8 cellular contexts compared by ENCODE assay signal in genomic region chr12:125186471-125187147, GRCh38. TPM values are rescaled to one million over a fixed set of nuclear protein-coding genes. Genes with fewer than 3 reads are reported as not detected.
DNase-seq lines count a peak whose midpoint lies in the region; ATAC-seq, FAIRE-seq and TF ChIP-seq lines count a peak whose summit lies in the region.

No MANE protein-coding gene starts in this region.

- CTCF ChIA-PET in H1 (lab: Charles Lee; ENCODE audit: partially characterized antibody) (interaction anchor here (0.8 to 3.7 kb wide), 6 partner anchors 12 to 882 kb away, joined by 3 to 23 read pairs (median 3); no protein-coding TSS in a partner anchor), T-cell (lab: Charles Lee) (no interaction called here)
- CTCF ChIA-PET in activated CD4-positive, alpha-beta memory T cell treated with anti-CD3 and anti-CD28 coated beads, Interleukin-2, amount 10 ng/mL, durations not matched to agents 7 days and 5 days (lab: Charles Lee): no interaction called here

- H3K4me1 ChIP-seq in H1 (replicated peaks in 1 of 4; ENCODE audit: control insufficient read depth in 3 of 4, insufficient read depth in 4 of 4, low read length in 3 of 4): peaks cover 24 to 41% (median 27%) of the 10 kb centered on the region in 4 experiments

- no peak overlapping the region for H3K4ac ChIP-seq in H1 (replicated peaks; ENCODE audit: insufficient read length, low read depth, low read length)

- no peak overlapping the region for H3K27ac Mint-ChIP-seq in activated CD4-positive, alpha-beta memory T cell treated with anti-CD3 and anti-CD28 coated beads, Interleukin-2, amount 10 ng/mL, durations not matched to agents 7 days and 5 days
- no peak overlapping the region for H3K27ac Mint-ChIP-seq in T-cell

- H3K36me3 ChIP-seq in H1 (ENCODE audit: control insufficient read depth in 2 of 4, insufficient read depth in 4 of 4, low read length in 3 of 4): no peaks in the 10 kb centered on the region

- H2BK120ac ChIP-seq in H1 (replicated peaks; ENCODE audit: low read depth, low read length): no peak overlapping the region

- no peak overlapping the region for H3K14ac ChIP-seq in H1 (ENCODE audit: insufficient read length)

- 0% methylated on average over 23 of the region's 90 CpGs; no CpG with 5 or more reads in 1 of the 2 experiments for WGBS in H1 (ENCODE audit: extremely low coverage in 1 of 2, insufficient coverage in 1 of 2, insufficient read length in 1 of 2, insufficient replicate concordance in 2 of 2, low coverage in 1 of 2, low lambda C conversion rate in 2 of 2, missing lambda C conversion rate in 1 of 2), 2 experiments

- H2BK5ac ChIP-seq in H1 (ENCODE audit: low read depth, low read length): no peak overlapping the region

- peaks cover 33% of the 10 kb centered on the region for H3K23me2 ChIP-seq in H1 (ENCODE audit: low read depth, low read length)

- H2BK15ac ChIP-seq in H1 (ENCODE audit: low read length): no peak overlapping the region

- no peak overlapping the region for H3K27ac ChIP-seq in H1 (ENCODE audit: low read depth, low read length)

- no peak overlapping the region for H4K91ac ChIP-seq in H1 (replicated peaks; ENCODE audit: insufficient read length, low read length)

- no peak for TF ChIP-seq POLR2A in H1 (IDR thresholded peaks at IDR 0.05; ENCODE audit: control extremely low read depth in 1 of 2, low read depth in 2 of 2, low read length in 2 of 2)

- peak overlapping the region; percentile 72 to 80 for H3K4me2 ChIP-seq in H1 (ENCODE audit: insufficient read depth in 1 of 2, low read depth in 2 of 2, low read length in 2 of 2)

- peaks cover 0 to 36% of the 10 kb centered on the region in 2 experiments; a peak in 3 of 4 replicates for H3K79me2 ChIP-seq in H1 (ENCODE audit: control insufficient read depth in 1 of 2, insufficient read depth in 2 of 2, low read length in 2 of 2)

- H2AFZ ChIP-seq in H1 (ENCODE audit: low read length): no peak overlapping the region

- POLR2A ChIA-PET in H1 (lab: Charles Lee; ENCODE audit: partially characterized antibody): interaction anchor here (0.8 to 4.8 kb wide), 8 partner anchors 11 to 168 kb away, joined by 3 to 30 read pairs (median 4); no protein-coding TSS in a partner anchor
- POLR2A ChIA-PET in activated CD4-positive, alpha-beta memory T cell treated with anti-CD3 and anti-CD28 coated beads, Interleukin-2, amount 10 ng/mL, durations not matched to agents 7 days and 5 days (lab: Charles Lee): no interaction called here
- POLR2A ChIA-PET in T-cell (lab: Charles Lee): no interaction called here

- TF ChIP-seq EP300 in H1 (IDR thresholded peaks at IDR 0.05; ENCODE audit: borderline replicate concordance in 1 of 2, low read depth in 2 of 2, low read length in 2 of 2): no peak

- peak overlapping the region in 1 of 4 experiments; percentile 91; a peak in 1 of 7 replicates for H3K9ac ChIP-seq in H1 (replicated peaks in 1 of 4; ENCODE audit: extremely low read depth in 1 of 4, low read depth in 3 of 4, low read length in 3 of 4)

- no peak for FAIRE-seq in H1 (lab: Jason Lieb, UNC)

- H3K23ac ChIP-seq in H1 (ENCODE audit: insufficient read length): no peak overlapping the region

- DNase-seq in H1 (ENCODE audit: low read depth in 1 of 2, low spot score in 2 of 2): peak in 1 of 2 experiments; percentile 63
- DNase-seq in retinal pigment epithelial cell (ENCODE audit: low read depth): no peak
- DNase-seq in activated CD4-positive, alpha-beta memory T cell treated with anti-CD3 and anti-CD28 coated beads, Interleukin-2, amount 10 ng/mL, durations not matched to agents 7 days and 5 days: no peak
- DNase-seq in mucosa of gallbladder (ENCODE audit: low spot score): no peak
- no peak for DNase-seq in MV-4-11 (lab: John Stamatoyannopoulos, UW)
- no peak for DNase-seq in T-cell

- no peak overlapping the region for H4K5ac ChIP-seq in H1 (ENCODE audit: insufficient read length, low read depth, low read length)

- H3K4me1 Mint-ChIP-seq in activated CD4-positive, alpha-beta memory T cell treated with anti-CD3 and anti-CD28 coated beads, Interleukin-2, amount 10 ng/mL, durations not matched to agents 7 days and 5 days: peaks cover 5% of the 10 kb centered on the region
- peaks cover 16 to 18% (median 16%) of the 10 kb centered on the region in 3 donors for H3K4me1 Mint-ChIP-seq in T-cell

- H2BK20ac ChIP-seq in H1 (ENCODE audit: low read length): no peak overlapping the region

- H3K27me3 Mint-ChIP-seq in activated CD4-positive, alpha-beta memory T cell treated with anti-CD3 and anti-CD28 coated beads, Interleukin-2, amount 10 ng/mL, durations not matched to agents 7 days and 5 days: peaks cover 63% of the 10 kb centered on the region
- H3K27me3 Mint-ChIP-seq in T-cell: peaks cover 57 to 75% of the 10 kb centered on the region in 2 donors

- peaks cover 13% of the 10 kb centered on the region for H3K79me1 ChIP-seq in H1 (ENCODE audit: low read depth, low read length)

- no peaks in the 10 kb centered on the region for H3K9me3 ChIP-seq in H1 (ENCODE audit: insufficient read depth in 2 of 2, low read depth in 1 of 2, low read length in 1 of 2)

- no peak for TF ChIP-seq RAD21 in H1 (IDR thresholded peaks at IDR 0.05 in 1 of 2, conservative IDR thresholded peaks at IDR 0.05 in 1 of 2; ENCODE audit: low read depth in 2 of 2, low read length in 2 of 2)

- TF ChIP-seq CTCF in H1 (IDR thresholded peaks at IDR 0.05; ENCODE audit: control extremely low read depth in 1 of 3, insufficient read depth in 1 of 3, low read depth in 1 of 3, low read length in 3 of 3) (no peak), retinal pigment epithelial cell (conservative IDR thresholded peaks at IDR 0.05; ENCODE audit: low read depth, low read length) (no peak)

- H3K4me3 ChIP-seq in H1 (ENCODE audit: extremely low read depth in 1 of 4, insufficient read depth in 2 of 4, low read depth in 3 of 4, low read length in 4 of 4): peak overlapping the region; percentile 31 to 91 (median 61)
- peak overlapping the region; percentile 22 for H3K4me3 ChIP-seq in retinal pigment epithelial cell (ENCODE audit: low read length)

- H3K27me3 ChIP-seq in H1 (replicated peaks in 1 of 4; ENCODE audit: control insufficient read depth in 3 of 4, extremely low read depth in 1 of 4, insufficient read depth in 3 of 4, low read length in 3 of 4): peaks cover 0 to 11% (median 5%) of the 10 kb centered on the region in 4 experiments; a peak in 4 of 7 replicates

- H2AK5ac ChIP-seq in H1 (ENCODE audit: low read depth, low read length): no peak overlapping the region

- H4K8ac ChIP-seq in H1 (ENCODE audit: extremely low read depth, insufficient read depth, low read length): peak overlapping the region; percentile 25; the same call in 1 of the 2 replicates

- no peaks in the 10 kb centered on the region for H3K9me3 Mint-ChIP-seq in activated CD4-positive, alpha-beta memory T cell treated with anti-CD3 and anti-CD28 coated beads, Interleukin-2, amount 10 ng/mL, durations not matched to agents 7 days and 5 days
- no peaks in the 10 kb centered on the region for H3K9me3 Mint-ChIP-seq in T-cell

- ATAC-seq in GM19372 (IDR thresholded peaks at IDR 0.05; ENCODE audit: low read depth, unreplicated experiment) (peak; percentile 29), HG03103 (IDR thresholded peaks at IDR 0.05; ENCODE audit: low read depth, unreplicated experiment) (peak; percentile 18), T-cell (replicated peaks in 1 of 4) (no peak)

- no peak overlapping the region for H3K56ac ChIP-seq in H1 (replicated peaks; ENCODE audit: insufficient read length, low read depth, low read length)

- no peak overlapping the region for H3K18ac ChIP-seq in H1 (ENCODE audit: extremely low read depth, low read length)

- H3K36me3 Mint-ChIP-seq in activated CD4-positive, alpha-beta memory T cell treated with anti-CD3 and anti-CD28 coated beads, Interleukin-2, amount 10 ng/mL, durations not matched to agents 7 days and 5 days (ENCODE audit: low read depth): no peaks in the 10 kb centered on the region
- H3K36me3 Mint-ChIP-seq in T-cell: no peaks in the 10 kb centered on the region

- peaks cover 3 to 17% of the 10 kb centered on the region in 2 experiments for H4K20me1 ChIP-seq in H1 (replicated peaks in 1 of 2; ENCODE audit: control insufficient read depth in 1 of 2, insufficient read depth in 2 of 2, low read length in 2 of 2)

- H3K4me3 Mint-ChIP-seq in activated CD4-positive, alpha-beta memory T cell treated with anti-CD3 and anti-CD28 coated beads, Interleukin-2, amount 10 ng/mL, durations not matched to agents 7 days and 5 days: no peak overlapping the region
- no peak overlapping the region for H3K4me3 Mint-ChIP-seq in T-cell

- H2BK12ac ChIP-seq in H1 (ENCODE audit: low read depth, low read length): no peak overlapping the region

TF ChIP-seq in H1, 55 proteins besides CTCF, POLR2A, EP300 and RAD21:
- TF ChIP-seq GTF2F1 (IDR thresholded peaks at IDR 0.05; ENCODE audit: borderline replicate concordance, low read depth, low read length) (no peak), GABPA (IDR thresholded peaks at IDR 0.05; ENCODE audit: borderline replicate concordance, insufficient read depth, low read length) (0 out of 2 replicates have a peak, but pooled peaks have one; percentile 0)
TF ChIP-seq in H1: peak in this region for 1.

RNA-seq across cellular contexts. Expression of gene TMEM132B, which starts 0.4 kb away (rescaled TPM):
- 94.3 and 95.9 TPM in 2 replicates for total RNA-seq in H1 (2021; fragmentation: NEBNext Ultra II Directional; extraction: Animal tissue kit (Norgen Biotek cat#: 25700))
- 18.7 and 20.3 TPM in 2 replicates for polyA plus RNA-seq in H1 (2011; rRNA removed)
- 19.2 TPM for polyA plus RNA-seq in H1 (2011; cell fraction: cytosol; rRNA removed)
- 108 TPM for polyA plus RNA-seq in H1 (2011; cell fraction: nucleus; rRNA removed)
- 45.0 to 66.0 TPM (median 51.4 TPM) in 4 replicates for polyA plus RNA-seq in H1 (2012, experiment 1 of 2)
- 7.1 TPM for polyA plus RNA-seq in H1 (2012, experiment 2 of 2)
- polyA plus RNA-seq in H1 (2013, experiment 1 of 2): 52.0 TPM
- 51.0 TPM for polyA plus RNA-seq in H1 (2013, experiment 2 of 2)
- polyA minus RNA-seq in H1 (2011; rRNA and poly(A)+ RNA removed): 113 and 191 TPM in 2 replicates
- polyA minus RNA-seq in H1 (2011; cell fraction: cytosol; rRNA and poly(A)+ RNA removed): 34.1 TPM
- 219 TPM for polyA minus RNA-seq in H1 (2011; cell fraction: nucleus; rRNA and poly(A)+ RNA removed)
- not detected for total RNA-seq in activated CD4-positive, alpha-beta memory T cell treated with anti-CD3 and anti-CD28 coated beads, Interleukin-2, amount 10 ng/mL, durations not matched to agents 7 days and 5 days
- total RNA-seq in mucosa of gallbladder (2.0 TPM), T-cell (under 1 TPM in 1 of 5 donors, not detected in 4; 0.07 TPM)

Comparison
In these comparisons a context has a peak if more than half of its experiments do, and no peak if none do; other contexts are left out.
1. ATAC-seq: peak in GM19372 (single experiment) and HG03103 (single experiment); none in T-cell (0 of 4).
2. RNA of gene TMEM132B, which starts 0.4 kb away (total RNA-seq): 94.3 to 95.9 TPM in H1; 2.0 TPM in mucosa of gallbladder (single experiment), not detected in activated CD4-positive, alpha-beta memory T cell treated with anti-CD3 and anti-CD28 coated beads, Interleukin-2, amount 10 ng/mL, durations not matched to agents 7 days and 5 days and 0.07 TPM in T-cell; every median in the first group is over 10 times any median in the second.